27 cellular contexts compared by ENCODE assay signal in genomic region chr12:51851408-51852097, GRCh38. TPM values are rescaled to one million over a fixed set of nuclear protein-coding genes. Genes with fewer than 3 reads are reported as not detected.
A peak's percentile ranks its signal among the peaks of the same experiment; 100 is the strongest.
DNase-seq lines count a peak whose midpoint lies in the region; ATAC-seq and TF ChIP-seq lines count a peak whose summit lies in the region.
"Had no signal": no experiment of that assay in that cellular context is flagged by ENCODE, and none has a peak within 500 bp of the region (broad histone marks: within the 10 kb centered on the region; RNA-seq: fewer than 3 reads in every experiment).

No MANE protein-coding gene starts in this region.

- CTCF ChIA-PET in naive thymus-derived CD4-positive, alpha-beta T cell (lab: Charles Lee): interaction anchor here (0.6 to 1.3 kb wide), 2 partner anchors 10 to 173 kb away, joined by 3 to 7 read pairs; no protein-coding TSS in a partner anchor

- H3K4me1 ChIP-seq in naive thymus-derived CD4-positive, alpha-beta T cell (ENCODE audit: control insufficient read depth in 2 of 2, insufficient read depth in 2 of 2, low read length in 2 of 2): peaks cover 0 to 2% of the 10 kb centered on the region in 2 donors
- H3K4me1 ChIP-seq in hepatocyte (ENCODE audit: insufficient read depth): peaks cover 4% of the 10 kb centered on the region
- H3K4me1 ChIP-seq: prostate gland had no signal

- no peaks in the 10 kb centered on the region for H3K79me2 ChIP-seq in hepatocyte

- peaks cover 50% of the 10 kb centered on the region for H3K4me1 Mint-ChIP-seq in CD14-positive monocyte
- H3K4me1 Mint-ChIP-seq in activated T-helper 17 cell treated with anti-CD3 and anti-CD28 coated beads, Interleukin-2, amount 50 U/mL, for 72 hours: peaks cover 3% of the 10 kb centered on the region
- H3K4me1 Mint-ChIP-seq in naive thymus-derived CD4-positive, alpha-beta T cell: peaks cover 6 to 28% (median 27%) of the 10 kb centered on the region in 7 donors

- no peak for ATAC-seq in activated T-helper 17 cell treated with anti-CD3 and anti-CD28 coated beads, Interleukin-2, amount 50 U/mL, for 72 hours (replicated peaks)
- ATAC-seq in naive thymus-derived CD4-positive, alpha-beta T cell: peak; percentile 28
- ATAC-seq in HG03432 (IDR thresholded peaks at IDR 0.05; ENCODE audit: unreplicated experiment): no peak
- ATAC-seq: stimulated activated naive CD8-positive, alpha-beta T cell treated with anti-CD3 and anti-CD28 coated beads, Interleukin-15, Interleukin-2, amounts not matched to agents 100 U/mL and 50 U/mL, for 24 hours had no signal

- peak overlapping the region; percentile 48 to 89 (median 70) for H3K27ac Mint-ChIP-seq in CD14-positive monocyte
- H3K27ac Mint-ChIP-seq in activated T-helper 17 cell treated with anti-CD3 and anti-CD28 coated beads, Interleukin-2, amount 50 U/mL, for 72 hours: peak overlapping the region; percentile 14
- H3K27ac Mint-ChIP-seq in naive thymus-derived CD4-positive, alpha-beta T cell: no peak overlapping the region
- H3K27ac Mint-ChIP-seq: H9 had no signal

- no peak overlapping the region for H3K27ac ChIP-seq in naive thymus-derived CD4-positive, alpha-beta T cell (ENCODE audit: low read depth, low read length)
- no peak overlapping the region for H3K27ac ChIP-seq in hepatocyte
- H3K27ac ChIP-seq: prostate gland, transverse colon had no signal

- H3K9me3 ChIP-seq in naive thymus-derived CD4-positive, alpha-beta T cell (ENCODE audit: control insufficient read depth in 2 of 3, low read length in 3 of 3): no peaks in the 10 kb centered on the region
- H3K9me3 ChIP-seq in hepatocyte (ENCODE audit: low read depth): no peaks in the 10 kb centered on the region
- H3K9me3 ChIP-seq: prostate gland, transverse colon had no signal

- no peaks in the 10 kb centered on the region for H4K20me1 ChIP-seq in hepatocyte (ENCODE audit: insufficient read depth, poor library complexity, severe bottlenecking)

- DNase-seq in CD14-positive monocyte (ENCODE audit: low spot score): no peak
- DNase-seq in NCI-H146 (lab: John Stamatoyannopoulos, UW): peak; percentile 87
- DNase-seq in naive thymus-derived CD4-positive, alpha-beta T cell: no peak
- no peak for DNase-seq in GM10266 (ENCODE audit: extremely low spot score)
- DNase-seq in hepatocyte (ENCODE audit: low spot score): no peak
- no peak for DNase-seq in inferior parietal cortex (ENCODE audit: extremely low spot score)
- DNase-seq: activated CD4-positive, alpha-beta T cell treated with anti-CD3 and anti-CD28 coated beads, Interleukin-2, amount 50 U/mL, for 4 hours; activated CD8-positive, alpha-beta memory T cell treated with anti-CD3 and anti-CD28 coated beads, Interleukin-2, amount 50 U/mL, for 48 hours; activated gamma-delta T cell; amygdala; CD4-positive, alpha-beta memory T cell; DND-41; foreskin fibroblast; H9; hypothalamus; kidney; mesenchymal stem cell; naive B cell; NCI-H82; stimulated activated naive CD8-positive, alpha-beta T cell treated with anti-CD3 and anti-CD28 coated beads, Interleukin-15, Interleukin-2, amounts not matched to agents 100 U/mL and 50 U/mL, for 24 hours; transverse colon had no signal

- TF ChIP-seq CTCF in CD14-positive monocyte (IDR thresholded peaks at IDR 0.05) (no peak), GM10266 (IDR thresholded peaks at IDR 0.05; ENCODE audit: control insufficient read depth, insufficient read depth, low read depth, missing control alignments) (no peak), hepatocyte (IDR thresholded peaks at IDR 0.05; ENCODE audit: poor library complexity) (no peak)

- H3K27me3 Mint-ChIP-seq in CD14-positive monocyte (ENCODE audit: low read depth in 3 of 3): peaks cover 14 to 32% (median 25%) of the 10 kb centered on the region in 3 donors
- peaks cover 12% of the 10 kb centered on the region for H3K27me3 Mint-ChIP-seq in activated T-helper 17 cell treated with anti-CD3 and anti-CD28 coated beads, Interleukin-2, amount 50 U/mL, for 72 hours
- peaks cover 4 to 49% (median 8%) of the 10 kb centered on the region in 5 donors for H3K27me3 Mint-ChIP-seq in naive thymus-derived CD4-positive, alpha-beta T cell

- H3K4me3 Mint-ChIP-seq in CD14-positive monocyte: peak overlapping the region; percentile 16 to 72
- H3K4me3 Mint-ChIP-seq in activated T-helper 17 cell treated with anti-CD3 and anti-CD28 coated beads, Interleukin-2, amount 50 U/mL, for 72 hours: no peak overlapping the region
- H3K4me3 Mint-ChIP-seq in naive thymus-derived CD4-positive, alpha-beta T cell: peak overlapping the region in 2 of 10 donors; percentile 6 to 34
- H3K4me3 Mint-ChIP-seq: naive B cell had no signal

- peaks cover 0 to 1% of the 10 kb centered on the region in 2 donors for H3K36me3 Mint-ChIP-seq in CD14-positive monocyte
- H3K36me3 Mint-ChIP-seq in activated T-helper 17 cell treated with anti-CD3 and anti-CD28 coated beads, Interleukin-2, amount 50 U/mL, for 72 hours (ENCODE audit: low read depth): no peaks in the 10 kb centered on the region
- peaks cover 0 to 2% (median 0%) of the 10 kb centered on the region in 5 donors for H3K36me3 Mint-ChIP-seq in naive thymus-derived CD4-positive, alpha-beta T cell
- H3K36me3 Mint-ChIP-seq: CD4-positive, alpha-beta memory T cell; naive B cell had no signal

- no peak overlapping the region for H3K4me2 ChIP-seq in hepatocyte

- H3K27me3 ChIP-seq in naive thymus-derived CD4-positive, alpha-beta T cell (ENCODE audit: control insufficient read depth in 2 of 2, insufficient read depth in 2 of 2, low read length in 2 of 2): peaks cover 0 to 4% of the 10 kb centered on the region in 2 donors
- no peaks in the 10 kb centered on the region for H3K27me3 ChIP-seq in hepatocyte

- no peaks in the 10 kb centered on the region for H3K36me3 ChIP-seq in naive thymus-derived CD4-positive, alpha-beta T cell (ENCODE audit: control insufficient read depth in 2 of 3, insufficient read depth in 3 of 3, low read length in 3 of 3)
- no peaks in the 10 kb centered on the region for H3K36me3 ChIP-seq in hepatocyte (replicated peaks; ENCODE audit: insufficient read depth, low read depth)
- H3K36me3 ChIP-seq: prostate gland, transverse colon had no signal

- 80% methylated on average over 4 of the region's 8 CpGs for WGBS in hepatocyte (ENCODE audit: low lambda C conversion rate, missing lambda C conversion rate)

- intact Hi-C loops in CD14-positive monocyte (cut with micrococcal nuclease): no loop called here
- intact Hi-C loops in naive thymus-derived CD4-positive, alpha-beta T cell (cut with micrococcal nuclease): no loop called here

- H3K9me3 Mint-ChIP-seq in CD14-positive monocyte: peaks cover 0 to 4% (median 0%) of the 10 kb centered on the region in 7 donors
- no peaks in the 10 kb centered on the region for H3K9me3 Mint-ChIP-seq in activated T-helper 17 cell treated with anti-CD3 and anti-CD28 coated beads, Interleukin-2, amount 50 U/mL, for 72 hours
- no peaks in the 10 kb centered on the region for H3K9me3 Mint-ChIP-seq in naive thymus-derived CD4-positive, alpha-beta T cell
- H3K9me3 Mint-ChIP-seq: H9 had no signal

- H2AFZ ChIP-seq in hepatocyte: no peak overlapping the region

- H3K9me2 ChIP-seq in hepatocyte (replicated peaks; ENCODE audit: insufficient read depth): no peaks in the 10 kb centered on the region

- no peak overlapping the region for H3K4me3 ChIP-seq in naive thymus-derived CD4-positive, alpha-beta T cell (ENCODE audit: low read length)
- H3K4me3 ChIP-seq in hepatocyte: no peak overlapping the region
- H3K4me3 ChIP-seq: prostate gland, transverse colon had no signal

- POLR2A ChIA-PET in naive thymus-derived CD4-positive, alpha-beta T cell (lab: Charles Lee): no interaction called here

RNA-seq across cellular contexts. Expression of gene FIGNL2, which starts 3.0 kb away (rescaled TPM):
- polyA plus RNA-seq in CD14-positive monocyte (under 1 TPM in 1 of 2 donors, not detected in 1; 0.06 TPM), hepatocyte (1.1 and 1.9 TPM in 2 replicates)
- total RNA-seq in activated T-helper 17 cell treated with anti-CD3 and anti-CD28 coated beads, Interleukin-2, amount 50 U/mL, for 72 hours: under 1 TPM; 0.50 to 0.53 TPM
- total RNA-seq in naive thymus-derived CD4-positive, alpha-beta T cell: 1 to 10 TPM in 4 of 5 experiments, under 1 TPM in 1; 0.22 to 2.1 (median 1.5) TPM
- under 1 TPM in 1 of 2 donors, not detected in 1; 0.07 TPM for polyA plus RNA-seq in naive thymus-derived CD4-positive, alpha-beta T cell
- 2.1 and 3.2 TPM in 2 replicates for total RNA-seq in hepatocyte
- total RNA-seq: transverse colon had no signal

RNA-seq across cellular contexts. Expression of gene ANKRD33, which starts 36.4 kb away (rescaled TPM):
- polyA plus RNA-seq in CD14-positive monocyte (not detected), hepatocyte (0.12 and 0.29 TPM in 2 replicates)
- total RNA-seq in activated T-helper 17 cell treated with anti-CD3 and anti-CD28 coated beads, Interleukin-2, amount 50 U/mL, for 72 hours: not detected
- not detected for total RNA-seq in naive thymus-derived CD4-positive, alpha-beta T cell
- polyA plus RNA-seq in naive thymus-derived CD4-positive, alpha-beta T cell: not detected
- not detected in 2 replicates for total RNA-seq in hepatocyte
- total RNA-seq: CD4-positive, alpha-beta memory T cell; kidney; prostate gland; SK-MEL-5; skeletal muscle tissue; T-helper 2 cell treated with Interferon-gamma antibody and Interleukin-4, amounts not matched to agents 100 ng/mL and 5 ng/mL, for 36 hours; transverse colon had no signal
- polyA plus RNA-seq: CD4-positive, alpha-beta memory T cell had no signal

RNA-seq across cellular contexts. Expression of gene ACVRL1, which starts 55.8 kb away (rescaled TPM):
- polyA plus RNA-seq in CD14-positive monocyte (1 to 10 TPM; 1.5 to 2.0 TPM), hepatocyte (1.4 and 2.4 TPM in 2 replicates)
- not detected for total RNA-seq in activated T-helper 17 cell treated with anti-CD3 and anti-CD28 coated beads, Interleukin-2, amount 50 U/mL, for 72 hours
- under 1 TPM in 2 of 5 experiments, not detected in 3; 0.64 to 0.70 TPM for total RNA-seq in naive thymus-derived CD4-positive, alpha-beta T cell
- polyA plus RNA-seq in naive thymus-derived CD4-positive, alpha-beta T cell: not detected
- total RNA-seq in hepatocyte: 4.6 and 11.6 TPM in 2 replicates
- total RNA-seq: H9; SK-MEL-5; T-helper 2 cell treated with Interferon-gamma antibody and Interleukin-4, amounts not matched to agents 100 ng/mL and 5 ng/mL, for 36 hours had no signal
- polyA plus RNA-seq: CD4-positive, alpha-beta memory T cell had no signal

Comparison
In these comparisons a context has a peak if more than half of its experiments do, and no peak if none do; other contexts are left out.
1. H3K27ac Mint-ChIP-seq: peak in CD14-positive monocyte (7 of 7) and activated T-helper 17 cell treated with anti-CD3 and anti-CD28 coated beads, Interleukin-2, amount 50 U/mL, for 72 hours (single experiment); none in naive thymus-derived CD4-positive, alpha-beta T cell (0 of 9).